In genomic region chrX:156004740-156005139, GRCh38 we compare ENCODE assay signal across 17 cellular contexts. TPM values are rescaled to one million over a fixed set of nuclear protein-coding genes. Genes with fewer than 3 reads are reported as not detected.
"Had no signal": no experiment of that assay in that cellular context is flagged by ENCODE, and none has a peak within 500 bp of the region (broad histone marks: within the 10 kb centered on the region; RNA-seq: fewer than 3 reads in every experiment).

No MANE protein-coding gene starts in this region.

- DNase-seq: activated naive CD4-positive, alpha-beta T cell treated with Interleukin-2 at 50 U/mL for 16 hours; aorta; colonic mucosa; endodermal cell; erythroblast; foreskin melanocyte; hypothalamus; lower lobe of right lung; stimulated activated CD4-positive, alpha-beta T cell treated with anti-CD3 and anti-CD28 coated beads, Interleukin-12 subunit alpha, Interleukin-12 subunit beta, amount 100 ng/mL, for 4 hours; stimulated activated CD4-positive, alpha-beta T cell treated with anti-CD3 and anti-CD28 coated beads, Interleukin-2, amount 100 ng/mL, for 24 hours; stimulated activated naive CD8-positive, alpha-beta T cell treated with anti-CD3 and anti-CD28 coated beads, Interleukin-15, Interleukin-2, amounts not matched to agents 100 U/mL and 50 U/mL, for 24 hours; substantia nigra; tibial artery had no signal

- ATAC-seq: natural killer cell treated with Interleukin-12 subunit alpha and Interleukin-12 subunit beta and Interleukin-15 and Interleukin-18, amount 100 ng/mL, for 72 hours; stimulated activated naive CD8-positive, alpha-beta T cell treated with anti-CD3 and anti-CD28 coated beads, Interleukin-15, Interleukin-2, amounts not matched to agents 100 U/mL and 50 U/mL, for 24 hours had no signal

- H3K27me3 Mint-ChIP-seq: central memory CD8-positive, alpha-beta T cell; natural killer cell treated with Interleukin-12 subunit alpha and Interleukin-12 subunit beta and Interleukin-15 and Interleukin-18, amount 100 ng/mL, for 72 hours had no signal

- H3K4me3 Mint-ChIP-seq: central memory CD8-positive, alpha-beta T cell; endodermal cell; natural killer cell treated with Interleukin-12 subunit alpha and Interleukin-12 subunit beta and Interleukin-15 and Interleukin-18, amount 100 ng/mL, for 72 hours had no signal

- H3K9me3 Mint-ChIP-seq: central memory CD8-positive, alpha-beta T cell; natural killer cell treated with Interleukin-12 subunit alpha and Interleukin-12 subunit beta and Interleukin-15 and Interleukin-18, amount 100 ng/mL, for 72 hours had no signal

- H3K27ac ChIP-seq: colonic mucosa, lower lobe of right lung, tibial artery, VCaP had no signal

- H3K9me3 ChIP-seq: colonic mucosa, lower lobe of right lung, tibial artery had no signal

- H3K4me3 ChIP-seq: colonic mucosa, lower lobe of right lung, tibial artery had no signal

- H3K36me3 Mint-ChIP-seq: natural killer cell treated with Interleukin-12 subunit alpha and Interleukin-12 subunit beta and Interleukin-15 and Interleukin-18, amount 100 ng/mL, for 72 hours had no signal

- H3K27me3 ChIP-seq: colonic mucosa, tibial artery had no signal

- H3K4me1 Mint-ChIP-seq: endodermal cell had no signal

- H3K4me1 ChIP-seq: colonic mucosa, lower lobe of right lung, tibial artery had no signal

- H3K36me3 ChIP-seq: colonic mucosa, lower lobe of right lung, tibial artery had no signal

- H3K27ac Mint-ChIP-seq: endodermal cell; natural killer cell treated with Interleukin-12 subunit alpha and Interleukin-12 subunit beta and Interleukin-15 and Interleukin-18, amount 100 ng/mL, for 72 hours had no signal

RNA-seq across cellular contexts. Expression of gene IL9R, which starts 7.2 kb away (rescaled TPM):
- total RNA-seq: renal cortical epithelial cell had no signal
- polyA plus RNA-seq: aorta had no signal
